ENCODE assay signal across 18 cellular contexts in the genomic region with DNA sequence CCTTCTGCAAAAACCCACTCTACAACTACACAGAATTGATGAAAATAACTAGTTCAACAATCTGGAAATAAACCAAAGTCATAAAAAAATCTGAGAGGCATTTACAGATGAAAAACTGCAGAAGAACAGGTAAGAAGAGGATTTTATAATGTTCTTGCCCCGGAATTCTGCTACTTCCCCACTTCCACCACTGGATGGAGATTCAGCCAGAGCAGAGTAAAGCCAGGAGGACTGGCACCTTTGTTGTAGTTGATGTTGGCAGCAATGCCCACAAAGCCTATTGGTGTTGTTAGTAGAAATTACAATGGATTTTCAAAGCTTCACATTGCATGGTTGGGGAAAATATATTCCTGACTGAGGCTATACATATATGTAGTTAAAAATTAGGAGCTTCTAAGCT.
DNase-seq lines count a peak whose midpoint lies in the region; ATAC-seq and TF ChIP-seq lines count a peak whose summit lies in the region.
"Had no signal": no experiment of that assay in that cellular context is flagged by ENCODE, and none has a peak within 500 bp of the region (broad histone marks: within the 10 kb centered on the region; RNA-seq: fewer than 3 reads in every experiment).

No MANE protein-coding gene starts in this region.

- no TSS peak for BruUV-seq in Caco-2 (replicated peaks; lab: Mats Ljungman, UMichigan)
- BruUV-seq in mammary epithelial cell (replicated peaks; lab: Mats Ljungman, UMichigan) = no TSS peak

- H3K27me3 Mint-ChIP-seq in Caco-2 (ENCODE audit: insufficient read depth, unreplicated experiment) = no peaks in the 10 kb centered on the region
- H3K27me3 Mint-ChIP-seq: B cell; CD4-positive, alpha-beta T cell had no signal

- CTCF ChIA-PET in Caco-2 (lab: Charles Lee) = no interaction called here
- CTCF ChIA-PET in mammary epithelial cell (lab: Charles Lee; ENCODE audit: low non-redundant PET) = no interaction called here

- no peaks in the 10 kb centered on the region for H4K20me1 ChIP-seq in mammary epithelial cell (ENCODE audit: insufficient read depth, low read length)

- H2BK15ac ChIP-seq in mesendoderm (replicated peaks; ENCODE audit: low read depth) = no peak overlapping the region

- H3K79me1 ChIP-seq in mesendoderm (ENCODE audit: low read length) = no peaks in the 10 kb centered on the region

- no peak overlapping the region for H3K9ac ChIP-seq in mammary epithelial cell (ENCODE audit: insufficient read depth, low read length)
- H3K9ac ChIP-seq in mesendoderm (ENCODE audit: low read length) = no peak overlapping the region
- H3K9ac ChIP-seq: KMS-11 had no signal

- H3K4me1 ChIP-seq in Caco-2 (no peaks in the 10 kb centered on the region), mammary epithelial cell (ENCODE audit: insufficient read depth, low read length) (no peaks in the 10 kb centered on the region), mesendoderm (ENCODE audit: control insufficient read depth, low read depth, low read length) (no peaks in the 10 kb centered on the region), lower lobe of right lung (no peaks in the 10 kb centered on the region), tibial artery (no peaks in the 10 kb centered on the region)
- H3K4me1 ChIP-seq: SJCRH30 had no signal

- H3K27ac Mint-ChIP-seq in Caco-2 (ENCODE audit: unreplicated experiment) = no peak overlapping the region
- H3K27ac Mint-ChIP-seq: B cell; CD4-positive, alpha-beta T cell had no signal

- DNase-seq in Caco-2 (no peak), HT-29 (ENCODE audit: low spot score) (peak; percentile 26), mammary epithelial cell (peak; percentile 1), mesendoderm (peak; percentile 21), T-helper 2 cell (no peak), lower lobe of right lung (no peak), tibial artery (no peak)
- DNase-seq: CD4-positive, alpha-beta T cell; GF-D8; GOT3; MM.1S; NCI-H1092 treated with DMSO at 0.1 percent for 48 hours; NCI-H187 treated with DMSO at 0.1 percent for 48 hours; NCI-H345; SJCRH30; SW 1271 had no signal

- H4K8ac ChIP-seq in mesendoderm (ENCODE audit: low read depth, low read length) = no peak overlapping the region

- H3K36me3 ChIP-seq in Caco-2 (ENCODE audit: control insufficient read depth, insufficient read depth, low read length) = no peaks in the 10 kb centered on the region
- H3K36me3 ChIP-seq in mammary epithelial cell (ENCODE audit: insufficient read depth, low read length) = no peaks in the 10 kb centered on the region
- no peaks in the 10 kb centered on the region for H3K36me3 ChIP-seq in mesendoderm (ENCODE audit: control insufficient read depth, insufficient read depth, low read length)
- no peaks in the 10 kb centered on the region for H3K36me3 ChIP-seq in lower lobe of right lung
- H3K36me3 ChIP-seq in tibial artery = no peaks in the 10 kb centered on the region
- H3K36me3 ChIP-seq: SJCRH30 had no signal

- H2AFZ ChIP-seq in mammary epithelial cell (ENCODE audit: low read depth, low read length) = no peak overlapping the region

- no peaks in the 10 kb centered on the region for H3K36me3 Mint-ChIP-seq in Caco-2 (ENCODE audit: insufficient read depth, unreplicated experiment)

- H3K4me1 Mint-ChIP-seq in Caco-2 (ENCODE audit: low read depth, unreplicated experiment) = no peaks in the 10 kb centered on the region
- H3K4me1 Mint-ChIP-seq: B cell had no signal

- no peaks in the 10 kb centered on the region for H3K79me2 ChIP-seq in mammary epithelial cell (ENCODE audit: insufficient read depth, low read length)
- H3K79me2 ChIP-seq in mesendoderm (ENCODE audit: control insufficient read depth, insufficient read depth, low read length) = no peaks in the 10 kb centered on the region

- H2BK5ac ChIP-seq in mesendoderm (ENCODE audit: low read length) = no peak overlapping the region

- H3K4me3 ChIP-seq in Caco-2 (ENCODE audit: low read depth, low read length) = no peak overlapping the region
- H3K4me3 ChIP-seq in mammary epithelial cell (replicated peaks in 1 of 3; ENCODE audit: insufficient read depth in 1 of 3, low read depth in 2 of 3, low read length in 3 of 3) = no peak overlapping the region
- no peak overlapping the region for H3K4me3 ChIP-seq in mesendoderm (ENCODE audit: low read length)
- no peak overlapping the region for H3K4me3 ChIP-seq in lower lobe of right lung
- no peak overlapping the region for H3K4me3 ChIP-seq in tibial artery
- H3K4me3 ChIP-seq: SJCRH30 had no signal

- H3K27me3 ChIP-seq in Caco-2 (replicated peaks; ENCODE audit: control insufficient read depth, insufficient read depth, low read length) (no peaks in the 10 kb centered on the region), mammary epithelial cell (ENCODE audit: insufficient read depth, low read length) (no peaks in the 10 kb centered on the region), mesendoderm (ENCODE audit: insufficient read depth, low read length, poor library complexity) (no peaks in the 10 kb centered on the region), lower lobe of right lung (ENCODE audit: low read depth) (no peaks in the 10 kb centered on the region), tibial artery (no peaks in the 10 kb centered on the region)
- H3K27me3 ChIP-seq: SJCRH30 had no signal

- ATAC-seq in lower lobe of right lung = no peak

- H3K4ac ChIP-seq in mesendoderm (ENCODE audit: low read depth, low read length) = no peak overlapping the region

- H3K56ac ChIP-seq in mesendoderm (ENCODE audit: low read length) = no peak overlapping the region

- no peak overlapping the region for H4K5ac ChIP-seq in mesendoderm (ENCODE audit: low read length)

- WGBS in mammary epithelial cell (ENCODE audit: low coverage, missing lambda C conversion rate) = 40% methylated on average over 1 of the region's 1 CpG
- no CpG with 5 or more reads among the region's 1 CpG for WGBS in mesendoderm (ENCODE audit: extremely low coverage, insufficient coverage, low lambda C conversion rate)

- no peak overlapping the region for H3K23ac ChIP-seq in mesendoderm (ENCODE audit: low read length)

- no peak overlapping the region for H2AK5ac ChIP-seq in mesendoderm (ENCODE audit: low read length)

- H3K4me3 Mint-ChIP-seq in Caco-2 (ENCODE audit: unreplicated experiment) = no peak overlapping the region
- H3K4me3 Mint-ChIP-seq: B cell; CD4-positive, alpha-beta T cell had no signal

- in situ Hi-C loops in mammary epithelial cell (cut with MboI; ENCODE audit: low sequenced_read_pairs in 2 of 2) = no loop called here

- no peaks in the 10 kb centered on the region for H3K9me3 Mint-ChIP-seq in Caco-2 (ENCODE audit: unreplicated experiment)

- H3K27ac ChIP-seq in mammary epithelial cell (ENCODE audit: insufficient read depth, low read depth, low read length) = no peak overlapping the region
- no peak overlapping the region for H3K27ac ChIP-seq in mesendoderm (ENCODE audit: low read depth, low read length)
- no peak overlapping the region for H3K27ac ChIP-seq in lower lobe of right lung
- H3K27ac ChIP-seq in tibial artery = no peak overlapping the region
- H3K27ac ChIP-seq: KMS-11, SJCRH30 had no signal

- intact Hi-C loops in Caco-2 (cut with micrococcal nuclease; ENCODE audit: unreplicated experiment) (loop anchor here (1.0 kb wide), 1 partner anchor 382 kb away; no protein-coding TSS in a partner anchor), mammary epithelial cell (cut with micrococcal nuclease) (no loop called here), lower lobe of right lung (cut with DNase I) (no loop called here), tibial artery (cut with DNase I; ENCODE audit: low total_unique reads) (no loop called here)

- TF ChIP-seq CTCF in Caco-2 (IDR thresholded peaks at IDR 0.05; ENCODE audit: insufficient read depth in 1 of 2, low read depth in 1 of 2, low read length in 1 of 2, severe bottlenecking in 1 of 2, unreplicated experiment in 1 of 2) (peak; percentile 13 to 15), mammary epithelial cell (conservative IDR thresholded peaks at IDR 0.05 in 1 of 2, IDR thresholded peaks at IDR 0.05 in 1 of 2; ENCODE audit: extremely low read depth in 1 of 2, insufficient read depth in 1 of 2, low read depth in 1 of 2, low read length in 2 of 2) (peak in 1 of 2 donors; percentile 23), lower lobe of right lung (IDR thresholded peaks at IDR 0.05) (no peak), tibial artery (IDR thresholded peaks at IDR 0.05) (no peak)

- dilution Hi-C loops in mammary epithelial cell (cut with HindIII; ENCODE audit: low sequenced_read_pairs) = no loop called here

- H3K4me2 ChIP-seq in mammary epithelial cell (ENCODE audit: insufficient read depth, low read depth, low read length) (no peak overlapping the region), mesendoderm (ENCODE audit: low read length) (no peak overlapping the region)
- H3K4me2 ChIP-seq: KMS-11 had no signal

- no peak overlapping the region for H3K18ac ChIP-seq in mesendoderm (ENCODE audit: low read length)

- POLR2A ChIA-PET in Caco-2 (lab: Charles Lee) = no interaction called here

- H2BK120ac ChIP-seq in mesendoderm (ENCODE audit: low read depth, low read length) = no peak overlapping the region

- H3K9me3 ChIP-seq in Caco-2 = no peaks in the 10 kb centered on the region
- H3K9me3 ChIP-seq in mammary epithelial cell (replicated peaks; ENCODE audit: insufficient read depth, low read length) = no peaks in the 10 kb centered on the region
- no peaks in the 10 kb centered on the region for H3K9me3 ChIP-seq in lower lobe of right lung
- no peaks in the 10 kb centered on the region for H3K9me3 ChIP-seq in tibial artery
- H3K9me3 ChIP-seq: SJCRH30 had no signal

Comparison
In these comparisons a context has a peak if more than half of its experiments do, and no peak if none do; other contexts are left out.
1. DNase-seq: peak in HT-29 (single experiment), mammary epithelial cell (single experiment) and mesendoderm (single experiment); none in Caco-2 (0 of 2), T-helper 2 cell (0 of 5), lower lobe of right lung (single experiment) and tibial artery (0 of 2).
2. CTCF ChIP-seq: peak in Caco-2 (2 of 2); none in lower lobe of right lung (single experiment) and tibial artery (0 of 2).